15 cellular contexts compared by ENCODE assay signal in the genomic region with DNA sequence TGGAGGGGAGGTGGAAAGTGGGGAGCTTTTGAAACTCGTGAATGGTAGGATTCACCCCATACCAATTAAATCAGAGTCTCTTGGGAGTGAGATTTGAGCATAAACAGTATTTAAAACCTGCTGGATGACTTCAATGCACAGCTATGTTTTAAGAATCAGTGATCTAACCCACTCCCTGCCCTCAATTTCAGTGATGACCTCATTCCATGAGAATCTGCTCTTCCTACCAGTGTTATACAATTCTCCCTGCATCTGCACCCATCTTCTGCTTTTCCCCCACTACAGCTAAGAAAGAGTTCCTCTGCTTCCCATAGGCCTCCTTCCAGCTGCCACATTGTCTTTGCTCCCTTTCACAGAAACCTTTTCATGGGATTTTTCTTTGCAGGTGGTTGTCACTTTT. TPM values are rescaled to one million over a fixed set of nuclear protein-coding genes. Genes with fewer than 3 reads are reported as not detected.
DNase-seq lines count a peak whose midpoint lies in the region; ATAC-seq and TF ChIP-seq lines count a peak whose summit lies in the region.
"Had no signal": no experiment of that assay in that cellular context is flagged by ENCODE, and none has a peak within 500 bp of the region (broad histone marks: within the 10 kb centered on the region; RNA-seq: fewer than 3 reads in every experiment).

No MANE protein-coding gene starts in this region.

- no peaks in the 10 kb centered on the region for H3K36me3 Mint-ChIP-seq in activated naive CD8-positive, alpha-beta T cell treated with anti-CD3 and anti-CD28 coated beads for 36 hours
- H3K36me3 Mint-ChIP-seq: CD14-positive monocyte had no signal

- ATAC-seq in HG02852 (IDR thresholded peaks at IDR 0.05; ENCODE audit: unreplicated experiment): no peak
- ATAC-seq: stimulated activated naive CD8-positive, alpha-beta T cell treated with anti-CD3 and anti-CD28 coated beads, Interleukin-15, Interleukin-2, amounts not matched to agents 100 U/mL and 50 U/mL, for 24 hours had no signal

- DNase-seq in AG10803 (ENCODE audit: low read depth) (peak; percentile 69), LHCN-M2 (ENCODE audit: low read depth) (peak; percentile 71), dedifferentiated amniotic fluid mesenchymal stem cell (ENCODE audit: extremely low spot score) (peak; percentile 69), mesenchymal stem cell (peak; percentile 65), SK-N-DZ (ENCODE audit: low spot score) (no peak), substantia nigra (lab: John Stamatoyannopoulos, UW) (no peak)
- DNase-seq in activated naive CD8-positive, alpha-beta T cell treated with anti-CD3 and anti-CD28 coated beads for 36 hours: no peak
- DNase-seq: activated CD8-positive, alpha-beta memory T cell treated with anti-CD3 and anti-CD28 coated beads, Interleukin-2, amount 50 U/mL, for 4 hours; activated naive CD8-positive, alpha-beta T cell treated with anti-CD3 and anti-CD28 coated beads, Interleukin-2, amount 10 ng/mL, durations not matched to agents 7 days and 5 days; dorsolateral prefrontal cortex; NCI-H526 treated with DMSO at 0.1 percent for 48 hours; stimulated activated naive CD8-positive, alpha-beta T cell treated with anti-CD3 and anti-CD28 coated beads, Interleukin-15, Interleukin-2, amounts not matched to agents 100 U/mL and 50 U/mL, for 24 hours had no signal

- peaks cover 2% of the 10 kb centered on the region for H3K9me3 Mint-ChIP-seq in activated naive CD8-positive, alpha-beta T cell treated with anti-CD3 and anti-CD28 coated beads for 36 hours
- H3K9me3 Mint-ChIP-seq: activated naive CD8-positive, alpha-beta T cell treated with anti-CD3 and anti-CD28 coated beads, Interleukin-2, amount 10 ng/mL, durations not matched to agents 7 days and 5 days; memory B cell had no signal

- H3K18ac ChIP-seq in mesenchymal stem cell (ENCODE audit: low read depth in 1 of 2, low read length in 2 of 2): peak overlapping the region in 1 of 2 experiments; percentile 21

- peaks cover 0 to 6% of the 10 kb centered on the region in 2 experiments for H3K36me3 ChIP-seq in mesenchymal stem cell (ENCODE audit: control insufficient read depth in 1 of 2, insufficient read depth in 2 of 2, low read depth in 1 of 2, low read length in 2 of 2)

- no CpG with 5 or more reads among the region's 1 CpG for WGBS in mesenchymal stem cell

- H3K79me1 ChIP-seq in mesenchymal stem cell (replicated peaks; ENCODE audit: low read length, poor library complexity, severe bottlenecking): no peaks in the 10 kb centered on the region

- H3K4me3 Mint-ChIP-seq in activated naive CD8-positive, alpha-beta T cell treated with anti-CD3 and anti-CD28 coated beads for 36 hours: no peak overlapping the region
- H3K4me3 Mint-ChIP-seq: activated naive CD8-positive, alpha-beta T cell treated with anti-CD3 and anti-CD28 coated beads, Interleukin-2, amount 10 ng/mL, durations not matched to agents 7 days and 5 days; CD14-positive monocyte; memory B cell had no signal

- no peak overlapping the region for H3K4ac ChIP-seq in mesenchymal stem cell (ENCODE audit: low read depth in 1 of 2, low read length in 2 of 2)

- no peak overlapping the region for H3K9ac ChIP-seq in mesenchymal stem cell (ENCODE audit: low read length)

- no peaks in the 10 kb centered on the region for H3K27me3 Mint-ChIP-seq in activated naive CD8-positive, alpha-beta T cell treated with anti-CD3 and anti-CD28 coated beads for 36 hours

- no peak overlapping the region for H2BK15ac ChIP-seq in mesenchymal stem cell (ENCODE audit: low read depth, poor library complexity, severe bottlenecking)

- H3K27ac ChIP-seq in mesenchymal stem cell (ENCODE audit: low read length, poor library complexity, severe bottlenecking) (peak overlapping the region; percentile 94), substantia nigra (ENCODE audit: low read depth, low read length, poor library complexity, severe bottlenecking) (no peak overlapping the region)
- H3K27ac ChIP-seq: dorsolateral prefrontal cortex had no signal

- H3K14ac ChIP-seq in mesenchymal stem cell (ENCODE audit: low read length in 2 of 2): no peak overlapping the region

- H3K23ac ChIP-seq in mesenchymal stem cell (ENCODE audit: low read length in 2 of 2): no peak overlapping the region

- H3K4me2 ChIP-seq in mesenchymal stem cell (ENCODE audit: low read length, poor library complexity, severe bottlenecking): peak overlapping the region; percentile 18

- peak overlapping the region; percentile 48 for H2AFZ ChIP-seq in mesenchymal stem cell (ENCODE audit: low read depth, low read length)

- H2AK5ac ChIP-seq in mesenchymal stem cell (ENCODE audit: low read length, severe bottlenecking): no peak overlapping the region

- no peak overlapping the region for H3K27ac Mint-ChIP-seq in activated naive CD8-positive, alpha-beta T cell treated with anti-CD3 and anti-CD28 coated beads for 36 hours
- H3K27ac Mint-ChIP-seq: activated naive CD8-positive, alpha-beta T cell treated with anti-CD3 and anti-CD28 coated beads, Interleukin-2, amount 10 ng/mL, durations not matched to agents 7 days and 5 days; memory B cell had no signal

- H3K4me1 ChIP-seq in mesenchymal stem cell (ENCODE audit: control insufficient read depth, insufficient read depth, low read depth, low read length): no peaks in the 10 kb centered on the region

- no peaks in the 10 kb centered on the region for H3K27me3 ChIP-seq in mesenchymal stem cell (ENCODE audit: control insufficient read depth in 1 of 2, insufficient read depth in 1 of 2, low read length in 2 of 2)
- H3K27me3 ChIP-seq: dorsolateral prefrontal cortex had no signal

- no peak overlapping the region for H2BK120ac ChIP-seq in mesenchymal stem cell (ENCODE audit: low read depth, low read length)

- H3K9me3 ChIP-seq in mesenchymal stem cell (ENCODE audit: control insufficient read depth, low read length): no peaks in the 10 kb centered on the region

- no peak overlapping the region for H2BK12ac ChIP-seq in mesenchymal stem cell (ENCODE audit: low read length in 2 of 2)

- no peak for TF ChIP-seq CTCF in AG10803 (conservative IDR thresholded peaks at IDR 0.05; ENCODE audit: low read length)

- no peak overlapping the region for H3K4me3 ChIP-seq in AG10803 (ENCODE audit: low read length)
- no peak overlapping the region for H3K4me3 ChIP-seq in mesenchymal stem cell (ENCODE audit: insufficient read depth in 1 of 2, low read depth in 1 of 2, low read length in 2 of 2)
- H3K4me3 ChIP-seq: dorsolateral prefrontal cortex had no signal

- H3K4me1 Mint-ChIP-seq in activated naive CD8-positive, alpha-beta T cell treated with anti-CD3 and anti-CD28 coated beads for 36 hours: peaks cover 10% of the 10 kb centered on the region
- H3K4me1 Mint-ChIP-seq: CD14-positive monocyte, memory B cell had no signal

- peak overlapping the region; percentile 62 for H2BK5ac ChIP-seq in mesenchymal stem cell (ENCODE audit: low read depth, low read length, poor library complexity, severe bottlenecking)

- H4K8ac ChIP-seq in mesenchymal stem cell (ENCODE audit: low read length): no peak overlapping the region

- no peak overlapping the region for H4K91ac ChIP-seq in mesenchymal stem cell (ENCODE audit: low read length)

RNA-seq across cellular contexts. Expression of a gene that starts 18.3 kb away (rescaled TPM):
- total RNA-seq in LHCN-M2 (2014; rRNA removed): 946 and 1,104 TPM in 2 replicates
- polyA plus RNA-seq in LHCN-M2 (2012): 667 TPM
- polyA plus RNA-seq in mesenchymal stem cell (2013, experiment 1 of 2): 266 TPM
- 271 TPM for polyA plus RNA-seq in mesenchymal stem cell (2013, experiment 2 of 2)
- polyA plus RNA-seq in SK-N-DZ (2014; cell fraction: cytosol; rRNA removed): 1,104 and 1,504 TPM in 2 replicates
- 763 and 1,237 TPM in 2 replicates for polyA plus RNA-seq in SK-N-DZ (2014; cell fraction: nucleus; rRNA removed)
- total RNA-seq in activated naive CD8-positive, alpha-beta T cell treated with anti-CD3 and anti-CD28 coated beads for 36 hours: 100 to 1,000 TPM; 735 to 794 TPM

RNA-seq across cellular contexts. Expression of a gene that starts 21.9 kb away (rescaled TPM):
- 33.9 and 37.4 TPM in 2 replicates for total RNA-seq in LHCN-M2 (2014; rRNA removed)
- polyA plus RNA-seq in LHCN-M2 (2012): 14.6 TPM
- 31.4 TPM for polyA plus RNA-seq in mesenchymal stem cell (2013, experiment 1 of 2)
- 32.4 TPM for polyA plus RNA-seq in mesenchymal stem cell (2013, experiment 2 of 2)
- polyA plus RNA-seq in SK-N-DZ (2014; cell fraction: cytosol; rRNA removed): 10.7 and 15.2 TPM in 2 replicates
- polyA plus RNA-seq in SK-N-DZ (2014; cell fraction: nucleus; rRNA removed): 19.3 and 26.3 TPM in 2 replicates
- total RNA-seq in activated naive CD8-positive, alpha-beta T cell treated with anti-CD3 and anti-CD28 coated beads for 36 hours: 10 to 100 TPM; 33.3 to 34.1 TPM

Comparison
In these comparisons a context has a peak if more than half of its experiments do, and no peak if none do; other contexts are left out.
1. DNase-seq: peak in AG10803 (single experiment), LHCN-M2 (single experiment), dedifferentiated amniotic fluid mesenchymal stem cell (single experiment) and mesenchymal stem cell (single experiment); none in SK-N-DZ (single experiment), activated naive CD8-positive, alpha-beta T cell treated with anti-CD3 and anti-CD28 coated beads for 36 hours (single experiment) and substantia nigra (0 of 49).